16 cellular contexts compared by ENCODE assay signal in the genomic region with DNA sequence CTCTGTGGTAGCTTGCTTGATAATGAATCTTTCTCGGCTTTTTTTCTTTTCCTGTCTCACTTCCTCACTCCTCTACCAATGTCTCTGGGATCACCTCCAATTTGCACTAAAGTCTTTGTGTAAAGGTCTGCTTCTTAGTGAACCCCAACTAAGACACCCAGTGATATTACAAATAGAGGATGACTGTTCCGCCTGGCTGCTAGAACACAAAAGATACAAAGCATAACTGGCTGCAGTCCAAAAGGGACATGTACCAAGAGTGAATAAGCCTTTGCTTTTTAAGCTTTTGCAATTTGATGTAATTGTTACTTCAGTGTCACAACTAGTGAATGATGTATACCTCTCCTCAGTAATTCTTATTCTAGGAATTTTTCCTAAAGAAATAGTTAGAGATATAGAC.
DNase-seq lines count a peak whose midpoint lies in the region; ATAC-seq and TF ChIP-seq lines count a peak whose summit lies in the region.
"Had no signal": no experiment of that assay in that cellular context is flagged by ENCODE, and none has a peak within 500 bp of the region (broad histone marks: within the 10 kb centered on the region; RNA-seq: fewer than 3 reads in every experiment).

No MANE protein-coding gene starts in this region.

- H3K27ac ChIP-seq in RWPE2 (ENCODE audit: poor library complexity, severe bottlenecking), result no peak overlapping the region
- H3K27ac ChIP-seq: BLaER1 treated with 17β-estradiol and CSF1 and Interleukin-3, amounts not matched to agents 10 nM and 100 nM; cardiac muscle cell; psoas muscle; WERI-Rb-1 had no signal

- peak; percentile 87 for DNase-seq in DMS153 treated with DMSO at 0.1 percent for 48 hours (lab: John Stamatoyannopoulos, UW; ENCODE audit: unreplicated experiment)
- DNase-seq in NCI-H146 (lab: John Stamatoyannopoulos, UW), result peak; percentile 30
- no peak for DNase-seq in RWPE2 (ENCODE audit: low spot score)
- peak; percentile 61 for DNase-seq in fibroblast of peridontal ligament (ENCODE audit: extremely low read depth)
- no peak for DNase-seq in HEK293T (ENCODE audit: extremely low spot score)
- DNase-seq in activated effector memory CD4-positive, alpha-beta T cell treated with anti-CD3 and anti-CD28 coated beads, Interleukin-2, amount 50 U/mL, for 16 hours, result no peak
- DNase-seq in kidney glomerular epithelial cell (lab: John Stamatoyannopoulos, UW), result no peak
- DNase-seq: activated CD8-positive, alpha-beta memory T cell treated with anti-CD3 and anti-CD28 coated beads, Interleukin-2, amount 10 ng/mL, durations not matched to agents 7 days and 5 days; psoas muscle; stimulated activated CD4-positive, alpha-beta T cell treated with anti-CD3 and anti-CD28 coated beads, Interleukin-15, amount 100 ng/mL, for 24 hours; SW 1271; WERI-Rb-1 had no signal

- TF ChIP-seq CTCF in RWPE2 (IDR thresholded peaks at IDR 0.05; ENCODE audit: poor library complexity, severe bottlenecking), result no peak

- no peaks in the 10 kb centered on the region for H3K9me3 ChIP-seq in RWPE2 (ENCODE audit: severe bottlenecking)
- H3K9me3 ChIP-seq: psoas muscle had no signal

- POLR2A ChIA-PET in HEK293T (lab: Yijun Ruan, JAX), result no interaction called here

- no peaks in the 10 kb centered on the region for H3K27me3 ChIP-seq in RWPE2 (ENCODE audit: insufficient read depth, poor library complexity, severe bottlenecking)
- H3K27me3 ChIP-seq: BLaER1 treated with 17β-estradiol and CSF1 and Interleukin-3, amounts not matched to agents 10 nM and 100 nM; cardiac muscle cell had no signal

- CTCF ChIA-PET in HEK293T (lab: Yijun Ruan, JAX), result no interaction called here

- no peaks in the 10 kb centered on the region for H3K36me3 ChIP-seq in RWPE2 (ENCODE audit: low read depth)
- H3K36me3 ChIP-seq: BLaER1 treated with 17β-estradiol and CSF1 and Interleukin-3, amounts not matched to agents 10 nM and 100 nM; cardiac muscle cell; WERI-Rb-1 had no signal

- H3K4me3 ChIP-seq in RWPE2 (ENCODE audit: severe bottlenecking), result no peak overlapping the region
- H3K4me3 ChIP-seq: BLaER1 treated with 17β-estradiol and CSF1 and Interleukin-3, amounts not matched to agents 10 nM and 100 nM; cardiac muscle cell; psoas muscle had no signal

- H3K4me1 ChIP-seq in RWPE2 (ENCODE audit: insufficient read depth, poor library complexity, severe bottlenecking), result no peaks in the 10 kb centered on the region
- H3K4me1 ChIP-seq: psoas muscle had no signal

- ATAC-seq in RWPE2 (ENCODE audit: low read depth), result peak; percentile 50; the same call in 2 of the 3 replicates
- no peak for ATAC-seq in HG02798 (IDR thresholded peaks at IDR 0.05; ENCODE audit: poor library complexity, unreplicated experiment)
- ATAC-seq: activated CD8-positive, alpha-beta memory T cell treated with anti-CD3 and anti-CD28 coated beads, Interleukin-2, amount 10 ng/mL, durations not matched to agents 7 days and 5 days; Panc1; psoas muscle had no signal

TF ChIP-seq in HEK293T, 16 proteins besides CTCF, POLR2A, EP300 and RAD21:
- TF ChIP-seq ZNF384 (IDR thresholded peaks at IDR 0.05), result no peak
- no peak for TF ChIP-seq ELF4 (IDR thresholded peaks at IDR 0.05)
- no peak for TF ChIP-seq FOXA1 (IDR thresholded peaks at IDR 0.05)
- no peak for TF ChIP-seq SP1 (IDR thresholded peaks at IDR 0.05)
- no peak for TF ChIP-seq FOXM1 (IDR thresholded peaks at IDR 0.05; ENCODE audit: borderline replicate concordance)
- TF ChIP-seq TARDBP (IDR thresholded peaks at IDR 0.05), result no peak
- no peak for TF ChIP-seq ARNT (IDR thresholded peaks at IDR 0.05)
- no peak for TF ChIP-seq CTBP1 (IDR thresholded peaks at IDR 0.05; ENCODE audit: borderline replicate concordance)
- TF ChIP-seq LEF1 (IDR thresholded peaks at IDR 0.05; ENCODE audit: borderline replicate concordance), result no peak
- no peak for TF ChIP-seq L3MBTL2 (conservative IDR thresholded peaks at IDR 0.05)
- TF ChIP-seq NFRKB (IDR thresholded peaks at IDR 0.05), result no peak
- TF ChIP-seq, protein P1, sequence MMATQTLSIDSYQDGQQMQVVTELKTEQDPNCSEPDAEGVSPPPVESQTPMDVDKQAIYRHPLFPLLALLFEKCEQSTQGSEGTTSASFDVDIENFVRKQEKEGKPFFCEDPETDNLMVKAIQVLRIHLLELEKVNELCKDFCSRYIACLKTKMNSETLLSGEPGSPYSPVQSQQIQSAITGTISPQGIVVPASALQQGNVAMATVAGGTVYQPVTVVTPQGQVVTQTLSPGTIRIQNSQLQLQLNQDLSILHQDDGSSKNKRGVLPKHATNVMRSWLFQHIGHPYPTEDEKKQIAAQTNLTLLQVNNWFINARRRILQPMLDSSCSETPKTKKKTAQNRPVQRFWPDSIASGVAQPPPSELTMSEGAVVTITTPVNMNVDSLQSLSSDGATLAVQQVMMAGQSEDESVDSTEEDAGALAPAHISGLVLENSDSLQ (IDR thresholded peaks at IDR 0.05), result no peak
- no peak for TF ChIP-seq HDGF (IDR thresholded peaks at IDR 0.05; ENCODE audit: borderline replicate concordance)
- TF ChIP-seq SUZ12 (IDR thresholded peaks at IDR 0.05), result no peak

Comparison
In these comparisons a context has a peak if more than half of its experiments do, and no peak if none do; other contexts are left out.
1. DNase-seq: peak in DMS153 treated with DMSO at 0.1 percent for 48 hours (single experiment), NCI-H146 (single experiment) and fibroblast of peridontal ligament (single experiment); none in RWPE2 (single experiment), HEK293T (single experiment), activated effector memory CD4-positive, alpha-beta T cell treated with anti-CD3 and anti-CD28 coated beads, Interleukin-2, amount 50 U/mL, for 16 hours (single experiment) and kidney glomerular epithelial cell (single experiment).